ENCODE assay signal across 18 cellular contexts in the genomic region with DNA sequence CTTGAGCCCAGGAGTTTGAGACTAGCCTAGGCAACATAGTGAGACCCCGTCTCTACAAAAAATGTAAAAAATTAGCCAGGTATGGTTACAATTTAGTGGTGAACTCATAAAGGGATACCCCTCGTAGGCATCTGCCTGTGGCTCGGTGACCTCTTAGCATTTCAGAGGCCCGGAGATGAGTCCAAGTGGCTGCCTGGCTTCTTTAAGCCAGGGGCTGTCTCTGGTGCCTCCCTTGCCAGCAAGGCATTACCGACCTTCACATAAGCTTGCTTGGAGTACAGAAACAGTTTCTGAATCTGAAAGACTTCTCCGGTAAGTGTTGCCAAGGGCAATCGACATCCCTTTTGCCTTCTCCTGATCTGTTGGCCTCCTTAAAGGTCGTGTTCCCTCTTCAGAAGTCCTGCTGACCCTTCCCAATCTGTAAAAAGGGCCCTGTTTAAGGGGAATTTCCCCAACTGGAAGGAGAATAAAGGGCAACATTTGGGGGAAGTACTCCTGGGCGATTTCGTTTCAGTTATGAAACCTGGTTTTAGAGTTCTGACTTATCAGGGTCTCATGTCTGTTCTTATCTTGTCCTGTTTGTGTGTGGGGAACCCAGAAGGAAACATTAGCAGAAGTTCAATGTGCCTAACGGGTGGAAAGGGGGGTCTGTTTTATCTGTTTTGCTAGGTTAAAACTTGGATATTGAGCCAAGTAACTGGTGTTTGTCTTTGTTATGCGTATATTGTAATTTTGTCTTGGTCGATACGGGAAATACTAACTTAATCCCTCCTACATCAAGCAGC.
"Had no signal": no experiment of that assay in that cellular context is flagged by ENCODE, and none has a peak within 500 bp of the region (broad histone marks: within the 10 kb centered on the region; RNA-seq: fewer than 3 reads in every experiment).

No MANE protein-coding gene starts in this region.

- H3K27me3 Mint-ChIP-seq: naive thymus-derived CD4-positive, alpha-beta T cell had no signal

- H3K4me1 ChIP-seq: colonic mucosa, foreskin keratinocyte, suprapubic skin, tibial artery, upper lobe of right lung, vagina had no signal

- ATAC-seq: foreskin keratinocyte; left cardiac atrium; left ventricle myocardium superior; naive thymus-derived CD4-positive, alpha-beta T cell; sciatic nerve; stimulated activated naive CD8-positive, alpha-beta T cell treated with anti-CD3 and anti-CD28 coated beads, Interleukin-15, Interleukin-2, amounts not matched to agents 100 U/mL and 50 U/mL, for 24 hours; upper lobe of right lung had no signal

- H3K9me3 Mint-ChIP-seq: naive thymus-derived CD4-positive, alpha-beta T cell; nephron progenitor cell had no signal

- H3K9me3 ChIP-seq: colonic mucosa, neutrophil, suprapubic skin, tibial artery, upper lobe of right lung, vagina had no signal

- H3K4me3 ChIP-seq: colonic mucosa, hepatocyte, suprapubic skin, tibial artery, upper lobe of right lung, vagina had no signal

- H3K27me3 ChIP-seq: colonic mucosa, foreskin keratinocyte, hepatocyte, neutrophil, suprapubic skin, tibial artery, upper lobe of right lung, vagina had no signal

- H3K27ac ChIP-seq: colonic mucosa, foreskin keratinocyte, hepatocyte, neutrophil, suprapubic skin, tibial artery, upper lobe of right lung, vagina had no signal

- H3K4me1 Mint-ChIP-seq: nephron progenitor cell had no signal

- DNase-seq: colonic mucosa; dermis blood vessel endothelial cell; foreskin keratinocyte; kidney; left cardiac atrium; left ventricle myocardium superior; mesendoderm; naive thymus-derived CD4-positive, alpha-beta T cell; nephron progenitor cell; stimulated activated CD4-positive, alpha-beta T cell treated with anti-CD3 and anti-CD28 coated beads, Interleukin-2, amount 100 ng/mL, for 24 hours; stimulated activated naive CD8-positive, alpha-beta T cell treated with anti-CD3 and anti-CD28 coated beads, Interleukin-15, Interleukin-2, amounts not matched to agents 100 U/mL and 50 U/mL, for 24 hours; tibial artery; upper lobe of right lung had no signal

- H3K27ac Mint-ChIP-seq: naive thymus-derived CD4-positive, alpha-beta T cell; nephron progenitor cell had no signal

- H3K4me3 Mint-ChIP-seq: naive thymus-derived CD4-positive, alpha-beta T cell; nephron progenitor cell had no signal

- H3K36me3 ChIP-seq: colonic mucosa, neutrophil had no signal
